ENCODE assay signal across 1 cellular context in the genomic region with DNA sequence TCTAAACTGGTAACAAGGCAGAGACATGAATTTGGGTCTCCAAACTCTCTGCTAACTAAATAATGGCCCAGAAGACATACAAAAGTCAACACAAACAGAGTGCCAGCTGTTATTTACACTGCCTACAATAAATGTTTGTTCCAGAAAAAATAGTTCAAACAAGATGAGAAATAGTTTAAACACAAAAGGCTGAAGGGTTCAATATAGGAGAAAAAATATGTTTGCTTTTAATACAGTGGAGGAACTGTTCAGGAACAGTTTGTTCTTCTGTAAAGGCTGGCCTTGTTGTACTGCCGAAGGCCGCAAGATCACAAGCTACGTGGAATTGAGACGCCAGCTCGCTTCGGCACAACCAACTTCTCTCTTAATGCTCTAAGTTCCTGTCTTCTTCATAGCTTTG.
TF ChIP-seq lines count a peak whose summit lies in the region.

No MANE protein-coding gene starts in this region.

TF ChIP-seq in HepG2, 621 proteins besides CTCF, POLR2A, EP300 and RAD21 (continued from another document and continues in another):
- peak; percentile 55 for TF ChIP-seq HNF4G (IDR thresholded peaks at IDR 0.05; ENCODE audit: borderline replicate concordance, low read depth, low read length)
- no peak for TF ChIP-seq HNF4G (CRISPR knock-in tag; IDR thresholded peaks at IDR 0.05; ENCODE audit: borderline replicate concordance, low read depth)
- peak; percentile 97 for TF ChIP-seq ISL2 (CRISPR knock-in tag; IDR thresholded peaks at IDR 0.05)
- TF ChIP-seq ZNF878 (CRISPR knock-in tag; IDR thresholded peaks at IDR 0.05): 0 out of 2 replicates have a peak, but pooled peaks have one; percentile 70
- TF ChIP-seq ZNF142 (CRISPR knock-in tag; IDR thresholded peaks at IDR 0.05): no peak; the same call in 1 of the 2 replicates
- no peak for TF ChIP-seq SCMH1 (CRISPR knock-in tag; IDR thresholded peaks at IDR 0.05; ENCODE audit: borderline replicate concordance)
- TF ChIP-seq ZNF670 (CRISPR knock-in tag; IDR thresholded peaks at IDR 0.05; ENCODE audit: borderline replicate concordance): peak; percentile 89
- no peak for TF ChIP-seq ZNF350 (CRISPR knock-in tag; IDR thresholded peaks at IDR 0.05; ENCODE audit: borderline replicate concordance, low read depth)
- no peak for TF ChIP-seq ISX (CRISPR knock-in tag; conservative IDR thresholded peaks at IDR 0.05)
- TF ChIP-seq TBX3 (IDR thresholded peaks at IDR 0.05; ENCODE audit: borderline replicate concordance): peak; percentile 100
- TF ChIP-seq JUN (CRISPR knock-in tag; IDR thresholded peaks at IDR 0.05): no peak
- TF ChIP-seq ADNP (CRISPR knock-in tag; IDR thresholded peaks at IDR 0.05): no peak
- TF ChIP-seq ZSCAN5A (CRISPR knock-in tag; IDR thresholded peaks at IDR 0.05; ENCODE audit: borderline replicate concordance): no peak
- TF ChIP-seq SIX1 (CRISPR knock-in tag; IDR thresholded peaks at IDR 0.05; ENCODE audit: borderline replicate concordance): peak; percentile 82
- TF ChIP-seq ZNF773 (CRISPR knock-in tag; IDR thresholded peaks at IDR 0.05; ENCODE audit: borderline replicate concordance): no peak
- TF ChIP-seq NFKBIZ (CRISPR knock-in tag; IDR thresholded peaks at IDR 0.05): peak; percentile 65; the same call in 1 of the 2 replicates
- peak; percentile 90 for TF ChIP-seq SMAD3 (CRISPR knock-in tag; IDR thresholded peaks at IDR 0.05)
- peak; percentile 79; the same call in 1 of the 2 replicates for TF ChIP-seq FOXK1 (CRISPR knock-in tag; IDR thresholded peaks at IDR 0.05; ENCODE audit: borderline replicate concordance, low read depth)
- TF ChIP-seq BCL6 (CRISPR knock-in tag; IDR thresholded peaks at IDR 0.05): peak; percentile 99
- no peak for TF ChIP-seq SRSF1 (optimal IDR thresholded peaks at IDR 0.05; ENCODE audit: low read depth, low read length)
- peak; percentile 68 for TF ChIP-seq THAP11 (CRISPR knock-in tag; IDR thresholded peaks at IDR 0.05)
- TF ChIP-seq, protein P1, sequence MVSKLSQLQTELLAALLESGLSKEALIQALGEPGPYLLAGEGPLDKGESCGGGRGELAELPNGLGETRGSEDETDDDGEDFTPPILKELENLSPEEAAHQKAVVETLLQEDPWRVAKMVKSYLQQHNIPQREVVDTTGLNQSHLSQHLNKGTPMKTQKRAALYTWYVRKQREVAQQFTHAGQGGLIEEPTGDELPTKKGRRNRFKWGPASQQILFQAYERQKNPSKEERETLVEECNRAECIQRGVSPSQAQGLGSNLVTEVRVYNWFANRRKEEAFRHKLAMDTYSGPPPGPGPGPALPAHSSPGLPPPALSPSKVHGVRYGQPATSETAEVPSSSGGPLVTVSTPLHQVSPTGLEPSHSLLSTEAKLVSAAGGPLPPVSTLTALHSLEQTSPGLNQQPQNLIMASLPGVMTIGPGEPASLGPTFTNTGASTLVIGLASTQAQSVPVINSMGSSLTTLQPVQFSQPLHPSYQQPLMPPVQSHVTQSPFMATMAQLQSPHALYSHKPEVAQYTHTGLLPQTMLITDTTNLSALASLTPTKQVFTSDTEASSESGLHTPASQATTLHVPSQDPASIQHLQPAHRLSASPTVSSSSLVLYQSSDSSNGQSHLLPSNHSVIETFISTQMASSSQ (IDR thresholded peaks at IDR 0.05; ENCODE audit: low read depth): peak; percentile 73
- TF ChIP-seq, protein P1 (CRISPR knock-in tag; IDR thresholded peaks at IDR 0.05; ENCODE audit: borderline replicate concordance): peak; percentile 65; the same call in 1 of the 2 replicates
- peak; percentile 95 for TF ChIP-seq SOX5 (CRISPR knock-in tag; IDR thresholded peaks at IDR 0.05; ENCODE audit: borderline replicate concordance)
- peak; percentile 46 for TF ChIP-seq MED1 (CRISPR knock-in tag; IDR thresholded peaks at IDR 0.05)
- TF ChIP-seq ZBTB39 (CRISPR knock-in tag; IDR thresholded peaks at IDR 0.05): no peak
- no peak for TF ChIP-seq ONECUT2 (CRISPR knock-in tag; IDR thresholded peaks at IDR 0.05)
- 0 out of 2 replicates have a peak, but pooled peaks have one; percentile 39 for TF ChIP-seq HOXA5 (CRISPR knock-in tag; IDR thresholded peaks at IDR 0.05)
- TF ChIP-seq NR2C2 (CRISPR knock-in tag; IDR thresholded peaks at IDR 0.05; ENCODE audit: borderline replicate concordance): 0 out of 2 replicates have a peak, but pooled peaks have one; percentile 11
- no peak for TF ChIP-seq KLF12 (CRISPR knock-in tag; IDR thresholded peaks at IDR 0.05; ENCODE audit: borderline replicate concordance)
- peak; percentile 97 for TF ChIP-seq ZFP36 (IDR thresholded peaks at IDR 0.05; ENCODE audit: borderline replicate concordance, low read depth, low read length, partially characterized antibody)
- no peak for TF ChIP-seq MED8 (CRISPR knock-in tag; IDR thresholded peaks at IDR 0.05; ENCODE audit: insufficient replicate concordance)
- TF ChIP-seq HHEX (CRISPR knock-in tag; IDR thresholded peaks at IDR 0.05): peak; percentile 99
- TF ChIP-seq CEBPB (IDR thresholded peaks at IDR 0.05; ENCODE audit: borderline replicate concordance, low read depth, low read length): no peak
- peak; percentile 33; the same call in 1 of the 2 replicates for TF ChIP-seq JUNB (CRISPR knock-in tag; IDR thresholded peaks at IDR 0.05; ENCODE audit: borderline replicate concordance)
- TF ChIP-seq MIXL1 (CRISPR knock-in tag; IDR thresholded peaks at IDR 0.05): peak; percentile 76; the same call in 1 of the 2 replicates
- TF ChIP-seq RNF219 (CRISPR knock-in tag; IDR thresholded peaks at IDR 0.05): no peak
- TF ChIP-seq PRMT3 (CRISPR knock-in tag; IDR thresholded peaks at IDR 0.05; ENCODE audit: borderline replicate concordance, low read depth): peak; percentile 64; the same call in 1 of the 2 replicates
- TF ChIP-seq CCDC6 (CRISPR knock-in tag; IDR thresholded peaks at IDR 0.05): peak; percentile 55; the same call in 1 of the 2 replicates
- no peak for TF ChIP-seq RORA (CRISPR knock-in tag; IDR thresholded peaks at IDR 0.05)
- no peak for TF ChIP-seq PHF8 (CRISPR knock-in tag; IDR thresholded peaks at IDR 0.05)
- TF ChIP-seq SMYD3 (CRISPR knock-in tag; IDR thresholded peaks at IDR 0.05): peak; percentile 84; the same call in 1 of the 2 replicates
- no peak for TF ChIP-seq ZNF607 (CRISPR knock-in tag; IDR thresholded peaks at IDR 0.05; ENCODE audit: borderline replicate concordance)
- TF ChIP-seq TMF1 (CRISPR knock-in tag; IDR thresholded peaks at IDR 0.05; ENCODE audit: low read depth): no peak
- TF ChIP-seq ZNF7 (CRISPR knock-in tag; IDR thresholded peaks at IDR 0.05): peak; percentile 56; the same call in 1 of the 2 replicates
